In the genomic region with DNA sequence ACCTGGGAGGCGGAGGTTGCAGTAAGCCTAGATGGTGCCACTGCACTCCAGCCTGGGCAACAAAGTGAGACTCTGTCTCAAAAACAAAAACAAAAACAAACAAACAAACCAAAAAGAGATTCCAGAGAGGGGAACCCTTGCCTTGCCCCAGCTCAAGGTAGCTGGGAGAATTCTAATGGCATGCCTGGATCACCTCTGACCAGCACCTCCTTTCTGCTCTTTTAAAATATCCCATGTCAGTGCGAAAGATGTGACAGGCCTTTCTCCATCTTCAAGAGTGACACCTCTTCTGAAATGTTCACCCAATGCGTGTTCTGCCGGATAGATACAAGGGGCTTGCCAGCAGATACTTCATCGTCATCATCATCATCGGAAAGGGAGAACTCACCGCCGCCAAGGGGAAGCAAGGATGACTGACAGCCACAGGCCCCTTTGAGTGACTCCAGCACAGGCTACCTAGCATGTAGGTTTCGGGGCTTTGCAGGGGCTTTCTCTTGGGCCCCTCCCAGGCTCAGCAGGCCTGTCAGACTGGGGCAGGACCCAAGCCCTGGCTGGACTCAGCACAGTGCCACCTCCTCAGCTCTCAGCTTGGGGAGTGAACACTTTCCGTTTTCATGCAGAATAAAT, we compare ENCODE assay signal across 1 cellular context.
TF ChIP-seq lines count a peak whose summit lies in the region.

No MANE protein-coding gene starts in this region.

TF ChIP-seq in A549, 52 proteins besides CTCF, POLR2A, EP300 and RAD21 (continued from another document):
- TF ChIP-seq, protein P1, sequence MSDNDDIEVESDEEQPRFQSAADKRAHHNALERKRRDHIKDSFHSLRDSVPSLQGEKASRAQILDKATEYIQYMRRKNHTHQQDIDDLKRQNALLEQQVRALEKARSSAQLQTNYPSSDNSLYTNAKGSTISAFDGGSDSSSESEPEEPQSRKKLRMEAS (IDR thresholded peaks at IDR 0.05), result no peak
- TF ChIP-seq, protein P2, sequence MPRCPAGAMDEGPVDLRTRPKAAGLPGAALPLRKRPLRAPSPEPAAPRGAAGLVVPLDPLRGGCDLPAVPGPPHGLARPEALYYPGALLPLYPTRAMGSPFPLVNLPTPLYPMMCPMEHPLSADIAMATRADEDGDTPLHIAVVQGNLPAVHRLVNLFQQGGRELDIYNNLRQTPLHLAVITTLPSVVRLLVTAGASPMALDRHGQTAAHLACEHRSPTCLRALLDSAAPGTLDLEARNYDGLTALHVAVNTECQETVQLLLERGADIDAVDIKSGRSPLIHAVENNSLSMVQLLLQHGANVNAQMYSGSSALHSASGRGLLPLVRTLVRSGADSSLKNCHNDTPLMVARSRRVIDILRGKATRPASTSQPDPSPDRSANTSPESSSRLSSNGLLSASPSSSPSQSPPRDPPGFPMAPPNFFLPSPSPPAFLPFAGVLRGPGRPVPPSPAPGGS (IDR thresholded peaks at IDR 0.05), result no peak
- TF ChIP-seq KDM1A (IDR thresholded peaks at IDR 0.05; ENCODE audit: low read depth) (no peak), RNF2 (IDR thresholded peaks at IDR 0.05; ENCODE audit: borderline replicate concordance, low read depth) (no peak), ZSCAN20 (CRISPR knock-in tag; IDR thresholded peaks at IDR 0.05) (no peak), NFE2L2 (conservative IDR thresholded peaks at IDR 0.05; ENCODE audit: low read length) (no peak), MYC (IDR thresholded peaks at IDR 0.05; ENCODE audit: borderline replicate concordance, low read length) (no peak), TP53 (CRISPR knock-in tag; IDR thresholded peaks at IDR 0.05) (no peak), MAZ (IDR thresholded peaks at IDR 0.05; ENCODE audit: borderline replicate concordance, low read depth, low read length) (no peak)
- TF ChIP-seq, protein P3, sequence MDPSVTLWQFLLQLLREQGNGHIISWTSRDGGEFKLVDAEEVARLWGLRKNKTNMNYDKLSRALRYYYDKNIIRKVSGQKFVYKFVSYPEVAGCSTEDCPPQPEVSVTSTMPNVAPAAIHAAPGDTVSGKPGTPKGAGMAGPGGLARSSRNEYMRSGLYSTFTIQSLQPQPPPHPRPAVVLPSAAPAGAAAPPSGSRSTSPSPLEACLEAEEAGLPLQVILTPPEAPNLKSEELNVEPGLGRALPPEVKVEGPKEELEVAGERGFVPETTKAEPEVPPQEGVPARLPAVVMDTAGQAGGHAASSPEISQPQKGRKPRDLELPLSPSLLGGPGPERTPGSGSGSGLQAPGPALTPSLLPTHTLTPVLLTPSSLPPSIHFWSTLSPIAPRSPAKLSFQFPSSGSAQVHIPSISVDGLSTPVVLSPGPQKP (IDR thresholded peaks at IDR 0.05; ENCODE audit: low read depth, low read length), result no peak
